ENCODE assay signal across 1 cellular context in genomic region chr1:168089979-168090337, GRCh38.
TF ChIP-seq lines count a peak whose summit lies in the region.

No MANE protein-coding gene starts in this region.

TF ChIP-seq in HepG2, 621 proteins besides CTCF, POLR2A, EP300 and RAD21:
- no peak for TF ChIP-seq HHEX (CRISPR knock-in tag; IDR thresholded peaks at IDR 0.05)
- TF ChIP-seq, protein P1, sequence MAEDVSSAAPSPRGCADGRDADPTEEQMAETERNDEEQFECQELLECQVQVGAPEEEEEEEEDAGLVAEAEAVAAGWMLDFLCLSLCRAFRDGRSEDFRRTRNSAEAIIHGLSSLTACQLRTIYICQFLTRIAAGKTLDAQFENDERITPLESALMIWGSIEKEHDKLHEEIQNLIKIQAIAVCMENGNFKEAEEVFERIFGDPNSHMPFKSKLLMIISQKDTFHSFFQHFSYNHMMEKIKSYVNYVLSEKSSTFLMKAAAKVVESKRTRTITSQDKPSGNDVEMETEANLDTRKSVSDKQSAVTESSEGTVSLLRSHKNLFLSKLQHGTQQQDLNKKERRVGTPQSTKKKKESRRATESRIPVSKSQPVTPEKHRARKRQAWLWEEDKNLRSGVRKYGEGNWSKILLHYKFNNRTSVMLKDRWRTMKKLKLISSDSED (CRISPR knock-in tag; IDR thresholded peaks at IDR 0.05) = no peak
- TF ChIP-seq ZNF629 (CRISPR knock-in tag; conservative IDR thresholded peaks at IDR 0.05) = peak; percentile 75
